In the genomic region with DNA sequence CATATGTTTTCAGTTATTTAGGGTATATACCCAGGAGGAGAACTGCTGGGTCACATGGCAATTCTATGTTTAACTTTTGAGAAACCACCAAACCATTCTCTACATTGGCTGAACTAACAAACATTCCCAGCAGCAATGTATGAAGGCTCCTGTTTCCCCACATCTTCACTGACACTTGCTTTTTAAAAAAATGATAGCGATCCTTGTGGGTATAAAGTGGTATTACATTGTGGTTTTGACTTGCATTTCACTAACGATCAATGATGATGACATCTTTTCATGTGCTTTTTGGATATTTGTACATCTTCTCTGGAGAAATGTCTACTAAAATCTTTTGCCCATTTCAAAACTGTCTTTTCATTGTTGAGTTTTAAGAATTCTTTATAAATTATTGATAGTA, we compare ENCODE assay signal across 16 cellular contexts. TPM values are rescaled to one million over a fixed set of nuclear protein-coding genes. Genes with fewer than 3 reads are reported as not detected.
DNase-seq lines count a peak whose midpoint lies in the region; TF ChIP-seq lines count a peak whose summit lies in the region.
"Had no signal": no experiment of that assay in that cellular context is flagged by ENCODE, and none has a peak within 500 bp of the region (broad histone marks: within the 10 kb centered on the region; RNA-seq: fewer than 3 reads in every experiment).

No MANE protein-coding gene starts in this region.

- DNase-seq in AG10803 (ENCODE audit: low read depth) (peak; percentile 34), GM23248 (peak; percentile 21), OCI-M1 (lab: John Stamatoyannopoulos, UW) (peak; percentile 86), fibroblast of peridontal ligament (ENCODE audit: extremely low read depth) (peak; percentile 90), OCI-M2 (lab: John Stamatoyannopoulos, UW; ENCODE audit: unreplicated experiment) (no peak), globus pallidus (ENCODE audit: low spot score) (no peak), AG08396 (ENCODE audit: low spot score) (no peak), NCI-H774 (lab: John Stamatoyannopoulos, UW) (no peak)
- DNase-seq: activated CD4-positive, CD25-positive, alpha-beta regulatory T cell treated with anti-CD3 and anti-CD28 coated beads, Interleukin-2, amount 50 U/mL, for 72 hours; activated gamma-delta T cell treated with Interleukin-2 at 50 U/mL for 16 hours; C1 segment of cervical spinal cord; dermis blood vessel endothelial cell; NCI-H2081 treated with DMSO at 0.1 percent for 48 hours; RPMI8226; stimulated activated CD4-positive, alpha-beta T cell treated with anti-CD3 and anti-CD28 coated beads, Interleukin-4, amount 100 ng/mL, for 1 hour had no signal

- 0 out of 2 replicates have a peak, but pooled peaks cover 6% of the 10 kb centered on the region for H3K79me2 ChIP-seq in GM23248 (ENCODE audit: insufficient read depth)

- H3K9ac ChIP-seq in GM23248, result no peak overlapping the region

- H3F3A ChIP-seq in GM23248 (ENCODE audit: insufficient read depth), result no peaks in the 10 kb centered on the region

- no peak overlapping the region for H3K27ac ChIP-seq in GM23248
- H3K27ac ChIP-seq: prostate gland had no signal

- H4K20me1 ChIP-seq in GM23248 (ENCODE audit: insufficient read depth), result no peaks in the 10 kb centered on the region

- no peaks in the 10 kb centered on the region for H3K9me2 ChIP-seq in GM23248 (ENCODE audit: insufficient read depth)

- no peak for TF ChIP-seq CTCF in AG10803 (conservative IDR thresholded peaks at IDR 0.05; ENCODE audit: low read length)

- H3K4me1 ChIP-seq in GM23248 (ENCODE audit: insufficient read depth), result peaks cover 3% of the 10 kb centered on the region; the same call in 1 of the 2 replicates
- H3K4me1 ChIP-seq: prostate gland had no signal

- H3K9me3 ChIP-seq in GM23248 (ENCODE audit: low read depth), result no peaks in the 10 kb centered on the region
- H3K9me3 ChIP-seq: prostate gland had no signal

- in situ Hi-C loops in GM23248 (cut with MboI), result no loop called here

- WGBS in GM23248 (ENCODE audit: low coverage in 1 of 2, low lambda C conversion rate in 2 of 2, missing lambda C conversion rate in 2 of 2), 2 experiments, result 41 to 61% methylated on average over 2 of the region's 2 CpGs

- H3K4me3 ChIP-seq in AG10803 (ENCODE audit: low read length) (no peak overlapping the region), GM23248 (no peak overlapping the region)
- H3K4me3 ChIP-seq: prostate gland had no signal

- no peak overlapping the region for H3K4me2 ChIP-seq in GM23248 (ENCODE audit: unreplicated experiment)

- peaks cover 6% of the 10 kb centered on the region; the same call in 1 of the 2 replicates for H3K36me3 ChIP-seq in GM23248 (ENCODE audit: low read depth)
- H3K36me3 ChIP-seq: prostate gland had no signal

- no peaks in the 10 kb centered on the region for H3K27me3 ChIP-seq in GM23248 (replicated peaks; ENCODE audit: insufficient read depth)

- H2AFZ ChIP-seq in GM23248, result no peak overlapping the region

RNA-seq across cellular contexts. Expression of a gene that starts 51.2 kb away (rescaled TPM):
- 61.1 and 69.6 TPM in 2 replicates for total RNA-seq in GM23248 (2014; rRNA removed; shearing (Covaris generic))
- polyA plus RNA-seq in GM23248 (2016; fragmentation: Nextera tagmentation; extraction: Ambion mirVana), result 97.9 and 101 TPM in 2 replicates

RNA-seq across cellular contexts. Expression of a gene that starts 51.5 kb away (rescaled TPM):
- 21.5 and 25.2 TPM in 2 replicates for total RNA-seq in GM23248 (2014; rRNA removed; shearing (Covaris generic))
- 26.6 and 30.0 TPM in 2 replicates for polyA plus RNA-seq in GM23248 (2016; fragmentation: Nextera tagmentation; extraction: Ambion mirVana)

Comparison
In these comparisons a context has a peak if more than half of its experiments do, and no peak if none do; other contexts are left out.
1. DNase-seq: peak in AG10803 (single experiment), GM23248 (single experiment), OCI-M1 (single experiment) and fibroblast of peridontal ligament (single experiment); none in OCI-M2 (single experiment), globus pallidus (single experiment), AG08396 (single experiment) and NCI-H774 (single experiment).